Comparison of ENCODE assay signal across 10 cellular contexts in genomic region chr15:73704142-73704868, GRCh38. TPM values are rescaled to one million over a fixed set of nuclear protein-coding genes. Genes with fewer than 3 reads are reported as not detected.
A peak's percentile ranks its signal among the peaks of the same experiment; 100 is the strongest.
DNase-seq lines count a peak whose midpoint lies in the region; ATAC-seq, FAIRE-seq and TF ChIP-seq lines count a peak whose summit lies in the region.
"Not testable (repeated sequence)": the region's sequence is repeated elsewhere in the genome, so short reads cannot be mapped to it uniquely, and the experiment has no call there.
"Had no signal": no experiment of that assay in that cellular context is flagged by ENCODE, and none has a peak within 500 bp of the region (broad histone marks: within the 10 kb centered on the region; RNA-seq: fewer than 3 reads in every experiment).

No MANE protein-coding gene starts in this region.

- not testable (repeated sequence) for TF ChIP-seq RAD21 in A549 (conservative IDR thresholded peaks at IDR 0.05 in 1 of 2, IDR thresholded peaks at IDR 0.05 in 1 of 2)

- 70% methylated on average over 9 of the region's 23 CpGs for WGBS in A549 (ENCODE audit: missing lambda C conversion rate)
- 73 to 75% methylated on average over 8 to 15 of the region's 23 CpGs for WGBS in upper lobe of left lung, 2 donors

- not testable (repeated sequence) for H2AFZ ChIP-seq in OCI-LY3 (ENCODE audit: low read depth, low read length)

- not testable (repeated sequence) for H3K36me3 ChIP-seq in OCI-LY3 (replicated peaks; ENCODE audit: low read depth, low read length)
- H3K36me3 ChIP-seq in lower lobe of right lung (peaks cover 72% of the 10 kb centered on the region), upper lobe of left lung (peaks cover 0 to 12% (median 9%) of the 10 kb centered on the region in 4 donors)

- not testable (repeated sequence) for TF ChIP-seq POLR2A in A549 (IDR thresholded peaks at IDR 0.05; ENCODE audit: low read length); upper lobe of left lung (IDR thresholded peaks at IDR 0.05)

- H3K4me3 ChIP-seq in A549; OCI-LY3 (ENCODE audit: low read length); lower lobe of right lung; upper lobe of left lung: not testable (repeated sequence)

- not testable (repeated sequence) for H3K79me2 ChIP-seq in OCI-LY3 (ENCODE audit: low read length)

- not testable (repeated sequence) for H3K27ac ChIP-seq in A549; OCI-LY3 (ENCODE audit: low read length); lower lobe of right lung
- H3K27ac ChIP-seq in upper lobe of left lung: peak overlapping the region in 1 of 4 donors; percentile 54

- intact Hi-C loops in Right ventricle myocardium inferior (cut with DNase I); lower lobe of right lung (cut with DNase I): not testable (repeated sequence)

- not testable (repeated sequence) for H3K27me3 ChIP-seq in OCI-LY3 (ENCODE audit: low read depth, low read length); lower lobe of right lung (ENCODE audit: low read depth); upper lobe of left lung

- not testable (repeated sequence) for H4K20me1 ChIP-seq in OCI-LY3 (ENCODE audit: insufficient read depth, low read length)

- not testable (repeated sequence) for DNase-seq in A549 (ENCODE audit: low read depth in 1 of 2, low spot score in 1 of 2); lower lobe of right lung
- DNase-seq in Right ventricle myocardium inferior (ENCODE audit: missing footprints): peak; percentile 41
- DNase-seq in upper lobe of left lung: peak in 1 of 2 donors; percentile 72

- not testable (repeated sequence) for TF ChIP-seq EP300 in A549 (IDR thresholded peaks at IDR 0.05); upper lobe of left lung (IDR thresholded peaks at IDR 0.05)

- POLR2A ChIA-PET in A549 (lab: Yijun Ruan, JAX): not testable (repeated sequence)

- not testable (repeated sequence) for H3K9ac ChIP-seq in OCI-LY3 (ENCODE audit: low read length)

- not testable (repeated sequence) for TF ChIP-seq CTCF in A549 (IDR thresholded peaks at IDR 0.05); OCI-LY3 (IDR thresholded peaks at IDR 0.05; ENCODE audit: low read depth, low read length); lower lobe of right lung (IDR thresholded peaks at IDR 0.05); upper lobe of left lung (IDR thresholded peaks at IDR 0.05)

- not testable (repeated sequence) for H3K4me1 ChIP-seq in A549; OCI-LY3 (ENCODE audit: low read length)
- H3K4me1 ChIP-seq in lower lobe of right lung (peaks cover 12% of the 10 kb centered on the region), upper lobe of left lung (peaks cover 0 to 26% (median 16%) of the 10 kb centered on the region in 4 donors)

- CTCF ChIA-PET in A549 (lab: Yijun Ruan, JAX): interaction anchor here (0.6 to 13.4 kb wide), 32 partner anchors 8 to 467 kb away, joined by 3 to 214 read pairs (median 5); partner anchors contain the start of genes CD276 and NPTN

- ATAC-seq in A549: peak; percentile 8 to 44; a peak in 2 of 6 replicates
- peak; percentile 20; the same call in 2 of the 3 replicates for ATAC-seq in SK-N-SH treated with all-trans-retinoic acid at 6 μM for 48 hours
- ATAC-seq in Right ventricle myocardium inferior: not testable (repeated sequence)
- peak; percentile 65 to 69 for ATAC-seq in lower lobe of right lung
- ATAC-seq in upper lobe of left lung (ENCODE audit: low FRiP score in 2 of 2): peak; percentile 10 to 62

- not testable (repeated sequence) for H3K9me3 ChIP-seq in A549; OCI-LY3 (ENCODE audit: insufficient read depth, low read length); lower lobe of right lung; upper lobe of left lung

- not testable (repeated sequence) for FAIRE-seq in A549 (lab: Jason Lieb, UNC)

- H3K4me2 ChIP-seq in A549: not testable (repeated sequence)
- H3K4me2 ChIP-seq in OCI-LY3 (ENCODE audit: low read length): peak overlapping the region; percentile 19; the same call in 1 of the 2 replicates

RNA-seq across cellular contexts. Expression of gene CD276, which starts 20.1 kb away (rescaled TPM):
- polyA plus RNA-seq in A549 (2011; rRNA removed) (24.8 and 32.8 TPM in 2 replicates), A549 (2017; fragmentation: RNase III; extraction: RNeasy Plus Mini Kit Qiagen cat#74134 plus additional on column Dnase treatment) (23.6 to 31.0 TPM (median 30.3 TPM) in 3 replicates)
- polyA plus RNA-seq in A549 (2012; cell fraction: cytosol; rRNA removed): 29.6 and 41.4 TPM in 2 replicates
- polyA plus RNA-seq in A549 (2012; cell fraction: nucleus; rRNA removed): 45.3 and 60.4 TPM in 2 replicates
- 19.3 and 25.6 TPM in 2 replicates for polyA minus RNA-seq in A549 (2011; rRNA and poly(A)+ RNA removed)
- total RNA-seq in Right ventricle myocardium inferior (35.6 TPM), lower lobe of right lung (55.0 TPM), upper lobe of left lung (10 to 100 TPM; 32.2 to 83.6 (median 65.8) TPM)
- total RNA-seq: CD4-positive, alpha-beta T cell had no signal
- polyA plus RNA-seq: CD8-positive, alpha-beta memory T cell had no signal

RNA-seq across cellular contexts. Expression of gene INSYN1, which starts 48.8 kb away (rescaled TPM):
- polyA plus RNA-seq in A549 (2011; rRNA removed) (0.48 and 0.54 TPM in 2 replicates), A549 (2017; fragmentation: RNase III; extraction: RNeasy Plus Mini Kit Qiagen cat#74134 plus additional on column Dnase treatment) (0.84 to 1.9 TPM (median 1.1 TPM) in 3 replicates)
- polyA plus RNA-seq in A549 (2012; cell fraction: cytosol; rRNA removed): 1.7 and 2.4 TPM in 2 replicates
- 2.2 and 2.3 TPM in 2 replicates for polyA plus RNA-seq in A549 (2012; cell fraction: nucleus; rRNA removed)
- polyA minus RNA-seq in A549 (2011; rRNA and poly(A)+ RNA removed): 0.45 and 0.78 TPM in 2 replicates
- total RNA-seq in Right ventricle myocardium inferior (165 TPM), lower lobe of right lung (3.8 TPM), upper lobe of left lung (10 to 100 TPM in 1 of 6 donors, 1 to 10 TPM in 5; 3.1 to 17.1 (median 5.1) TPM)
- total RNA-seq: CD4-positive, alpha-beta T cell; CD8-positive, alpha-beta memory T cell; GM12878 had no signal
- polyA plus RNA-seq: CD14-positive monocyte; CD8-positive, alpha-beta memory T cell; GM12878 had no signal
